21 cellular contexts compared by ENCODE assay signal in genomic region chr15:75966073-75966472, GRCh38. TPM values are rescaled to one million over a fixed set of nuclear protein-coding genes. Genes with fewer than 3 reads are reported as not detected.
A peak's percentile ranks its signal among the peaks of the same experiment; 100 is the strongest.
DNase-seq lines count a peak whose midpoint lies in the region; ATAC-seq and TF ChIP-seq lines count a peak whose summit lies in the region.
"Had no signal": no experiment of that assay in that cellular context is flagged by ENCODE, and none has a peak within 500 bp of the region (broad histone marks: within the 10 kb centered on the region; RNA-seq: fewer than 3 reads in every experiment).

No MANE protein-coding gene starts in this region.

- H3K9me3 ChIP-seq in PC-9 (ENCODE audit: insufficient read depth, low read depth) (no peaks in the 10 kb centered on the region), fibroblast of lung (ENCODE audit: control insufficient read depth, insufficient read depth, low read depth, low read length) (no peaks in the 10 kb centered on the region)
- H3K9me3 ChIP-seq: SJCRH30 had no signal

- ATAC-seq in GM18511 (IDR thresholded peaks at IDR 0.05; ENCODE audit: unreplicated experiment), result no peak
- ATAC-seq in GM21619 (IDR thresholded peaks at IDR 0.05; ENCODE audit: unreplicated experiment), result no peak
- ATAC-seq in HG02852 (IDR thresholded peaks at IDR 0.05; ENCODE audit: unreplicated experiment), result no peak
- no peak for ATAC-seq in omental fat pad (ENCODE audit: low FRiP score)

- H3K79me2 ChIP-seq in PC-9 (ENCODE audit: low read depth), result no peaks in the 10 kb centered on the region
- no peaks in the 10 kb centered on the region for H3K79me2 ChIP-seq in fibroblast of lung (ENCODE audit: control insufficient read depth, insufficient read depth, low read length)

- no peak overlapping the region for H3K4me3 Mint-ChIP-seq in progenitor cell of endocrine pancreas (ENCODE audit: low read depth)

- no peak overlapping the region for H3K9ac ChIP-seq in fibroblast of lung (ENCODE audit: insufficient read depth, low read length)

- no peaks in the 10 kb centered on the region for H3K27me3 ChIP-seq in PC-9 (ENCODE audit: insufficient read depth, low read depth)
- no peaks in the 10 kb centered on the region for H3K27me3 ChIP-seq in fibroblast of lung (ENCODE audit: control insufficient read depth, insufficient read depth, low read length)
- H3K27me3 ChIP-seq: SJCRH30 had no signal

- CTCF ChIA-PET in PC-9 (lab: Charles Lee), result no interaction called here

- no peak for TF ChIP-seq CTCF in PC-9 (conservative IDR thresholded peaks at IDR 0.05)
- TF ChIP-seq CTCF in fibroblast of lung (conservative IDR thresholded peaks at IDR 0.05 in 1 of 2, IDR thresholded peaks at IDR 0.05 in 1 of 2; ENCODE audit: low read depth in 1 of 2, low read length in 2 of 2), result no peak
- no peak for TF ChIP-seq CTCF in progenitor cell of endocrine pancreas (IDR thresholded peaks at IDR 0.05; ENCODE audit: unreplicated experiment)
- TF ChIP-seq CTCF in omental fat pad (IDR thresholded peaks at IDR 0.05), result no peak

- intact Hi-C loops in PC-9 (cut with micrococcal nuclease; ENCODE audit: unreplicated experiment), result no loop called here

- H3K4me2 ChIP-seq in PC-9 (peak overlapping the region; percentile 22), fibroblast of lung (ENCODE audit: extremely low read depth, insufficient read depth, low read length) (no peak overlapping the region)

- peak overlapping the region; percentile 25; the same call in 1 of the 2 replicates for H2AFZ ChIP-seq in PC-9
- H2AFZ ChIP-seq in fibroblast of lung (ENCODE audit: low read length), result no peak overlapping the region

- H3K4me1 Mint-ChIP-seq in progenitor cell of endocrine pancreas (ENCODE audit: low read depth), result peaks cover 13% of the 10 kb centered on the region

- peak overlapping the region; percentile 27; the same call in 1 of the 2 replicates for H3K27ac ChIP-seq in PC-9
- H3K27ac ChIP-seq in fibroblast of lung (ENCODE audit: insufficient read depth, low read length), result no peak overlapping the region
- H3K27ac ChIP-seq: HL-60, SJCRH30 had no signal

- H3K4me1 ChIP-seq in PC-9 (replicated peaks; ENCODE audit: insufficient read depth) (peaks cover 16% of the 10 kb centered on the region), fibroblast of lung (ENCODE audit: control insufficient read depth, extremely low read depth, insufficient read depth, low read length) (peaks cover 4% of the 10 kb centered on the region)
- H3K4me1 ChIP-seq: SJCRH30 had no signal

- no peaks in the 10 kb centered on the region for H4K20me1 ChIP-seq in PC-9 (ENCODE audit: insufficient read depth)
- no peaks in the 10 kb centered on the region for H4K20me1 ChIP-seq in fibroblast of lung (ENCODE audit: control insufficient read depth, extremely low read depth, insufficient read depth, low read length)

- peak overlapping the region; percentile 75 for H3K27ac Mint-ChIP-seq in progenitor cell of endocrine pancreas

- no peaks in the 10 kb centered on the region for H3K27me3 Mint-ChIP-seq in progenitor cell of endocrine pancreas

- H3K36me3 Mint-ChIP-seq in progenitor cell of endocrine pancreas (ENCODE audit: insufficient read depth), result peaks cover 3% of the 10 kb centered on the region

- POLR2A ChIA-PET in PC-9 (lab: Charles Lee; ENCODE audit: unreplicated experiment), result no interaction called here

- no peaks in the 10 kb centered on the region for H3K9me2 ChIP-seq in PC-9 (ENCODE audit: insufficient read depth)

- peaks cover 11% of the 10 kb centered on the region; the same call in 1 of the 2 replicates for H3F3A ChIP-seq in PC-9 (ENCODE audit: insufficient read depth, low read depth)

- BruUV-seq in PC-9 (replicated peaks; lab: Mats Ljungman, UMichigan), result no TSS peak

- H3K4me3 ChIP-seq in PC-9, result no peak overlapping the region
- H3K4me3 ChIP-seq in fibroblast of lung (replicated peaks in 1 of 4; ENCODE audit: control extremely low read depth in 1 of 4, insufficient read depth in 1 of 4, low read depth in 3 of 4, low read length in 4 of 4), result no peak overlapping the region
- H3K4me3 ChIP-seq: SJCRH30 had no signal

- peaks cover 4% of the 10 kb centered on the region for H3K9me3 Mint-ChIP-seq in progenitor cell of endocrine pancreas (ENCODE audit: low read depth)

- DNase-seq in GM03348 (ENCODE audit: low spot score), result peak; percentile 9
- peak in 1 of 2 experiments; percentile 77 for DNase-seq in PC-9
- DNase-seq in fibroblast of lung (ENCODE audit: low read depth in 2 of 2), result peak; percentile 11 to 84
- DNase-seq in progenitor cell of endocrine pancreas (ENCODE audit: low spot score, unreplicated experiment), result no peak
- no peak for DNase-seq in omental fat pad (ENCODE audit: low spot score)
- DNase-seq: activated CD4-positive, alpha-beta T cell treated with anti-CD3 and anti-CD28 coated beads for 1 hour; activated effector memory CD4-positive, alpha-beta T cell treated with Interleukin-2 at 50 U/mL for 16 hours; amygdala; C1 segment of cervical spinal cord; DMS153; NCI-H446 treated with DMSO at 0.1 percent for 48 hours; SJCRH30; stimulated activated CD4-positive, alpha-beta T cell treated with anti-CD3 and anti-CD28 coated beads, Interleukin-4, amount 100 ng/mL, for 24 hours; stimulated activated CD8-positive, alpha-beta memory T cell treated with anti-CD3 and anti-CD28 coated beads, Interleukin-4, amount 100 ng/mL, for 48 hours had no signal

- H3K36me3 ChIP-seq in PC-9 (ENCODE audit: low read depth) (no peaks in the 10 kb centered on the region), fibroblast of lung (ENCODE audit: control insufficient read depth, insufficient read depth, low read length) (no peaks in the 10 kb centered on the region)
- H3K36me3 ChIP-seq: SJCRH30 had no signal

RNA-seq across cellular contexts. Expression of gene NRG4, which starts 46.2 kb away (rescaled TPM):
- total RNA-seq in PC-9 (2021), result 5.2 and 11.3 TPM in 2 replicates
- total RNA-seq in fibroblast of lung, result not detected in 2 replicates
- polyA plus RNA-seq in fibroblast of lung, result 0.01 TPM in 1 of 2 replicates, not detected in the other
- 0.07 and 0.08 TPM in 2 replicates for polyA plus RNA-seq in fibroblast of lung (2012)
- polyA minus RNA-seq in fibroblast of lung (ENCODE audit: low replicate concordance), result not detected in 2 replicates
- 1.0 and 3.0 TPM in 2 replicates for total RNA-seq in progenitor cell of endocrine pancreas
- total RNA-seq in omental fat pad, result 1 to 10 TPM in 3 of 4 donors, not detected in 1; 1.1 to 7.5 (median 2.9) TPM
- total RNA-seq: mucosa of gallbladder, osteoblast, skeletal muscle tissue had no signal

Comparison
In these comparisons a context has a peak if more than half of its experiments do, and no peak if none do; other contexts are left out.
1. DNase-seq: peak in GM03348 (single experiment) and fibroblast of lung (2 of 2); none in progenitor cell of endocrine pancreas (single experiment) and omental fat pad (single experiment).